Comparison of ENCODE assay signal across 23 cellular contexts in the genomic region with DNA sequence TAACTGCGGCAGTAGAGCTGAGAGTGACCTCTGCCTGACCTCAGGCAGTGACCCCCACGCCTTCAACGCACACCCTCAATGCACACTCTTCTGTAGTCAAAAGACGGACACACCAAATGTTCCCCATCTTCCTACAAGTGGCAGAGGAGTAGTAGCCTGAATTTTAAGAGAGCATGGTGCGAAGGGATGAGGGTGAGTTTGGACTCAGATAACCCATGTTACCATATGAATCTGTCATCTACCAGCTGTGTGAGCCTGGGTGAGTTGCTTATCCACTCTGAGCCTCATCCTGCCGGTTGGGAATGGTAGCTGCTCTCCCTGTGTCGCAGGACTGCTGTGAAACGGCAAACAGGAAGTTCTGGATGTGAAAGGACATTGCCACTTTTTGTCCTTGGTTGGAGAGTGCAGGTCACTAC. TPM values are rescaled to one million over a fixed set of nuclear protein-coding genes. Genes with fewer than 3 reads are reported as not detected.
"Had no signal": no experiment of that assay in that cellular context is flagged by ENCODE, and none has a peak within 500 bp of the region (broad histone marks: within the 10 kb centered on the region; RNA-seq: fewer than 3 reads in every experiment).

No MANE protein-coding gene starts in this region.

- H3K36me3 ChIP-seq: sigmoid colon, thoracic aorta, upper lobe of left lung had no signal

- H3K79me2 ChIP-seq: hepatocyte had no signal

- H2AFZ ChIP-seq: hepatocyte had no signal

- H3K9me3 Mint-ChIP-seq: activated CD8-positive, alpha-beta T cell treated with anti-CD3 and anti-CD28 coated beads for 36 hours; activated naive CD8-positive, alpha-beta T cell treated with anti-CD3 and anti-CD28 coated beads, Interleukin-2, amount 50 U/mL, for 24 hours; memory B cell had no signal

- DNase-seq: activated CD4-positive, alpha-beta T cell treated with anti-CD3 and anti-CD28 coated beads for 48 hours; activated CD8-positive, alpha-beta memory T cell treated with anti-CD3 and anti-CD28 coated beads, Interleukin-2, amount 10 ng/mL, durations not matched to agents 7 days and 5 days; activated CD8-positive, alpha-beta T cell treated with anti-CD3 and anti-CD28 coated beads for 36 hours; activated effector memory CD4-positive, alpha-beta T cell treated with anti-CD3 and anti-CD28 coated beads, Interleukin-2, amount 50 U/mL, for 16 hours; activated naive CD4-positive, alpha-beta T cell treated with anti-CD3 and anti-CD28 coated beads, Interleukin-2, amount 50 U/mL, for 16 hours; activated naive CD8-positive, alpha-beta T cell treated with anti-CD3 and anti-CD28 coated beads, Interleukin-2, amount 50 U/mL, for 24 hours; activated T-cell treated with anti-CD3 and anti-CD28 coated beads for 4 hours; dermis blood vessel endothelial cell; effector memory CD4-positive, alpha-beta T cell; glutamatergic neuron; retina; sigmoid colon; stimulated activated CD4-positive, alpha-beta T cell treated with anti-CD3 and anti-CD28 coated beads, Interleukin-4, amount 100 ng/mL, for 1 hour; stimulated activated naive CD4-positive, alpha-beta T cell treated with Interleukin-2 at 50 U/mL for 16 hours; SW 1271; T-helper 17 cell; upper lobe of left lung had no signal

- H3K27ac ChIP-seq: hepatocyte, sigmoid colon, thoracic aorta, upper lobe of left lung had no signal

- H3K4me2 ChIP-seq: hepatocyte had no signal

- H3K27ac Mint-ChIP-seq: activated CD8-positive, alpha-beta memory T cell treated with anti-CD3 and anti-CD28 coated beads, Interleukin-2, amount 10 ng/mL, durations not matched to agents 7 days and 5 days; activated CD8-positive, alpha-beta T cell treated with anti-CD3 and anti-CD28 coated beads for 36 hours; activated naive CD8-positive, alpha-beta T cell treated with anti-CD3 and anti-CD28 coated beads, Interleukin-2, amount 50 U/mL, for 24 hours; memory B cell; nephron; progenitor cell of endocrine pancreas; T-helper 17 cell had no signal

- H3K9me3 ChIP-seq: sigmoid colon, thoracic aorta, upper lobe of left lung had no signal

- H3K4me3 ChIP-seq: hepatocyte, sigmoid colon, thoracic aorta, upper lobe of left lung had no signal

- H3K4me3 Mint-ChIP-seq: activated CD8-positive, alpha-beta memory T cell treated with anti-CD3 and anti-CD28 coated beads, Interleukin-2, amount 10 ng/mL, durations not matched to agents 7 days and 5 days; activated CD8-positive, alpha-beta T cell treated with anti-CD3 and anti-CD28 coated beads for 36 hours; activated naive CD8-positive, alpha-beta T cell treated with anti-CD3 and anti-CD28 coated beads, Interleukin-2, amount 50 U/mL, for 24 hours; memory B cell; nephron; T-helper 17 cell had no signal

- H3K36me3 Mint-ChIP-seq: activated CD8-positive, alpha-beta memory T cell treated with anti-CD3 and anti-CD28 coated beads, Interleukin-2, amount 10 ng/mL, durations not matched to agents 7 days and 5 days; memory B cell had no signal

- ATAC-seq: activated CD8-positive, alpha-beta memory T cell treated with anti-CD3 and anti-CD28 coated beads, Interleukin-2, amount 10 ng/mL, durations not matched to agents 7 days and 5 days; activated CD8-positive, alpha-beta T cell treated with anti-CD3 and anti-CD28 coated beads for 36 hours; activated naive CD8-positive, alpha-beta T cell treated with anti-CD3 and anti-CD28 coated beads, Interleukin-2, amount 50 U/mL, for 24 hours; T-helper 17 cell had no signal

RNA-seq across cellular contexts. Expression of gene ROBO4, which starts 53.0 kb away (rescaled TPM):
- total RNA-seq: activated CD8-positive, alpha-beta memory T cell treated with anti-CD3 and anti-CD28 coated beads, Interleukin-2, amount 10 ng/mL, durations not matched to agents 7 days and 5 days; activated CD8-positive, alpha-beta T cell treated with anti-CD3 and anti-CD28 coated beads for 36 hours; chondrocyte; progenitor cell of endocrine pancreas; T-helper 17 cell had no signal
